Comparison of ENCODE assay signal across 9 cellular contexts in the genomic region with DNA sequence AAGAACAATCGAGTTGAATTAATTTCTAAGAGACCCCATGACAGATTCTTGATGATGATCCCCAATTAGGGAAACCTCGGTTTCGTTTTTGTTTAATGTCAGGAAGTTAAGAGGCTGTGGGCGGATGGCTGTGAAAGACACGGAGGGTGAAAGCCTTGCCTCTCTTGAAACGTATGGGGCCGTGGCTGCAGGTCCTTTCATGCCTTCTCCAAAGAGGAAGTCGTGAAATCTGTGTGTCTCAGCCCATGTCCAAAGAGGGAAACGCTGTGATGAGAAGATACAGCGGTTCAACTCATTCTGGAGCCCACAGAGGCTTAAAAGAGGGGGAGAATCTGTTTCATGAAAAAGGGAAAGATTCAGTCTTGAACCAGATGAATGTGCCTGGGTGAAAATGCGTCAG. TPM values are rescaled to one million over a fixed set of nuclear protein-coding genes. Genes with fewer than 3 reads are reported as not detected.
DNase-seq lines count a peak whose midpoint lies in the region; ATAC-seq and TF ChIP-seq lines count a peak whose summit lies in the region.
"Had no signal": no experiment of that assay in that cellular context is flagged by ENCODE, and none has a peak within 500 bp of the region (broad histone marks: within the 10 kb centered on the region; RNA-seq: fewer than 3 reads in every experiment).

No MANE protein-coding gene starts in this region.

- peak overlapping the region; percentile 97 to 98 (median 97) for H3K27ac Mint-ChIP-seq in CD4-positive, CD25-positive, alpha-beta regulatory T cell
- peak overlapping the region; percentile 95 for H3K27ac Mint-ChIP-seq in T-helper 2 cell treated with Interferon-gamma antibody and Interleukin-4, amounts not matched to agents 5 μg/mL and 100 μg/mL, for 36 hours
- peak overlapping the region; percentile 97 to 100 for H3K27ac Mint-ChIP-seq in effector memory CD8-positive, alpha-beta T cell

- in situ Hi-C loops in brain microvascular endothelial cell (cut with HindIII; ENCODE audit: low pct_ligation_motif_present, low sequenced_read_pairs) = no loop called here

- no peak for TF ChIP-seq CTCF in thoracic aorta (IDR thresholded peaks at IDR 0.05)
- TF ChIP-seq CTCF in brain microvascular endothelial cell (IDR thresholded peaks at IDR 0.05; ENCODE audit: low read depth, low read length, missing control alignments) = no peak

- H3K27me3 Mint-ChIP-seq in CD4-positive, CD25-positive, alpha-beta regulatory T cell = no peaks in the 10 kb centered on the region
- H3K27me3 Mint-ChIP-seq in T-helper 2 cell treated with Interferon-gamma antibody and Interleukin-4, amounts not matched to agents 5 μg/mL and 100 μg/mL, for 36 hours (ENCODE audit: low read depth) = no peaks in the 10 kb centered on the region
- no peaks in the 10 kb centered on the region for H3K27me3 Mint-ChIP-seq in effector memory CD8-positive, alpha-beta T cell

- no peaks in the 10 kb centered on the region for H3K36me3 Mint-ChIP-seq in CD4-positive, CD25-positive, alpha-beta regulatory T cell
- H3K36me3 Mint-ChIP-seq in T-helper 2 cell treated with Interferon-gamma antibody and Interleukin-4, amounts not matched to agents 5 μg/mL and 100 μg/mL, for 36 hours (ENCODE audit: low read depth) = peaks cover 5% of the 10 kb centered on the region
- H3K36me3 Mint-ChIP-seq in effector memory CD8-positive, alpha-beta T cell (ENCODE audit: insufficient read depth) = peaks cover 7% of the 10 kb centered on the region

- peak; percentile 7 to 75 (median 47) for DNase-seq in CD4-positive, CD25-positive, alpha-beta regulatory T cell
- DNase-seq in T-helper 2 cell treated with Interferon-gamma antibody and Interleukin-4, amounts not matched to agents 5 μg/mL and 100 μg/mL, for 36 hours (ENCODE audit: low spot score) = peak; percentile 38
- DNase-seq in effector memory CD8-positive, alpha-beta T cell = peak in 2 of 3 experiments; percentile 28 to 46
- DNase-seq in thoracic aorta (ENCODE audit: low spot score) = no peak
- DNase-seq in islet precursor cell = no peak
- no peak for DNase-seq in brain microvascular endothelial cell

- peaks cover 25 to 59% (median 42%) of the 10 kb centered on the region in 4 donors for H3K4me1 Mint-ChIP-seq in CD4-positive, CD25-positive, alpha-beta regulatory T cell
- peaks cover 46% of the 10 kb centered on the region for H3K4me1 Mint-ChIP-seq in T-helper 2 cell treated with Interferon-gamma antibody and Interleukin-4, amounts not matched to agents 5 μg/mL and 100 μg/mL, for 36 hours (ENCODE audit: low read depth)
- peaks cover 46 to 47% of the 10 kb centered on the region in 2 donors for H3K4me1 Mint-ChIP-seq in effector memory CD8-positive, alpha-beta T cell (ENCODE audit: low read depth in 2 of 2)

- H3K9me3 Mint-ChIP-seq in CD4-positive, CD25-positive, alpha-beta regulatory T cell = peaks cover 0 to 2% (median 0%) of the 10 kb centered on the region in 7 donors
- H3K9me3 Mint-ChIP-seq in T-helper 2 cell treated with Interferon-gamma antibody and Interleukin-4, amounts not matched to agents 5 μg/mL and 100 μg/mL, for 36 hours = no peaks in the 10 kb centered on the region
- no peaks in the 10 kb centered on the region for H3K9me3 Mint-ChIP-seq in effector memory CD8-positive, alpha-beta T cell

- H3K4me3 Mint-ChIP-seq in CD4-positive, CD25-positive, alpha-beta regulatory T cell = peak overlapping the region; percentile 61 to 92 (median 83)
- peak overlapping the region; percentile 82 for H3K4me3 Mint-ChIP-seq in T-helper 2 cell treated with Interferon-gamma antibody and Interleukin-4, amounts not matched to agents 5 μg/mL and 100 μg/mL, for 36 hours
- peak overlapping the region; percentile 84 to 87 for H3K4me3 Mint-ChIP-seq in effector memory CD8-positive, alpha-beta T cell

- peak; percentile 52 to 59 for ATAC-seq in CD4-positive, CD25-positive, alpha-beta regulatory T cell (ENCODE audit: low read depth in 2 of 2)
- ATAC-seq in HG02642 (IDR thresholded peaks at IDR 0.05; ENCODE audit: poor library complexity, unreplicated experiment) (peak; percentile 53), thoracic aorta (ENCODE audit: insufficient number of reproducible peaks, low FRiP score, low read depth) (no peak), HG03457 (IDR thresholded peaks at IDR 0.05; ENCODE audit: unreplicated experiment) (no peak)
- peak; percentile 64 for ATAC-seq in effector memory CD8-positive, alpha-beta T cell (replicated peaks)

- H3K27me3 ChIP-seq in CD4-positive, CD25-positive, alpha-beta regulatory T cell (ENCODE audit: control insufficient read depth, insufficient read depth, low read length) = no peaks in the 10 kb centered on the region
- H3K27me3 ChIP-seq in thoracic aorta (replicated peaks; ENCODE audit: insufficient read depth) = no peaks in the 10 kb centered on the region
- no peaks in the 10 kb centered on the region for H3K27me3 ChIP-seq in brain microvascular endothelial cell (replicated peaks)
- H3K27me3 ChIP-seq: SJSA1 had no signal

- H3K4me1 ChIP-seq in CD4-positive, CD25-positive, alpha-beta regulatory T cell (ENCODE audit: control insufficient read depth, insufficient read depth, low read length, poor library complexity, severe bottlenecking) = peaks cover 57% of the 10 kb centered on the region
- no peaks in the 10 kb centered on the region for H3K4me1 ChIP-seq in thoracic aorta (ENCODE audit: control insufficient read depth in 1 of 2, low read depth in 2 of 2)
- H3K4me1 ChIP-seq: SJSA1 had no signal

- no peaks in the 10 kb centered on the region for H3K9me3 ChIP-seq in CD4-positive, CD25-positive, alpha-beta regulatory T cell (ENCODE audit: control insufficient read depth in 2 of 2, low read length in 2 of 2)
- H3K9me3 ChIP-seq in thoracic aorta = no peaks in the 10 kb centered on the region
- H3K9me3 ChIP-seq: SJSA1 had no signal

- peak overlapping the region; percentile 81 for H3K4me3 ChIP-seq in CD4-positive, CD25-positive, alpha-beta regulatory T cell (ENCODE audit: low read depth, low read length)
- H3K4me3 ChIP-seq in thoracic aorta = peak overlapping the region; percentile 55
- H3K4me3 ChIP-seq in brain microvascular endothelial cell (ENCODE audit: low read depth, low read length) = no peak overlapping the region
- H3K4me3 ChIP-seq: SJSA1 had no signal

- no peaks in the 10 kb centered on the region for H3K36me3 ChIP-seq in CD4-positive, CD25-positive, alpha-beta regulatory T cell (ENCODE audit: control insufficient read depth, insufficient read depth, low read length)
- H3K36me3 ChIP-seq in thoracic aorta (no peaks in the 10 kb centered on the region), brain microvascular endothelial cell (replicated peaks) (no peaks in the 10 kb centered on the region)
- H3K36me3 ChIP-seq: SJSA1 had no signal

- peak overlapping the region; percentile 84 for H3K27ac ChIP-seq in CD4-positive, CD25-positive, alpha-beta regulatory T cell (ENCODE audit: insufficient read depth, low read length, poor library complexity, severe bottlenecking)
- peak overlapping the region in 1 of 2 donors; percentile 34 for H3K27ac ChIP-seq in thoracic aorta
- no peak overlapping the region for H3K27ac ChIP-seq in brain microvascular endothelial cell
- H3K27ac ChIP-seq: SJSA1 had no signal

RNA-seq across cellular contexts. Expression of gene CARD11, which starts 51.4 kb away (rescaled TPM):
- total RNA-seq in CD4-positive, CD25-positive, alpha-beta regulatory T cell = 118 TPM
- polyA plus RNA-seq in CD4-positive, CD25-positive, alpha-beta regulatory T cell = 10 to 100 TPM in 2 of 4 donors, 1 to 10 TPM in 2; 7.1 to 11.6 (median 10.0) TPM
- 1 to 10 TPM; 3.7 to 4.4 TPM for total RNA-seq in thoracic aorta

Comparison
In these comparisons a context has a peak if more than half of its experiments do, and no peak if none do; other contexts are left out.
1. ATAC-seq: peak in CD4-positive, CD25-positive, alpha-beta regulatory T cell (2 of 2), HG02642 (single experiment) and effector memory CD8-positive, alpha-beta T cell (single experiment); none in thoracic aorta (single experiment) and HG03457 (single experiment).
2. DNase-seq: peak in CD4-positive, CD25-positive, alpha-beta regulatory T cell (3 of 3), T-helper 2 cell treated with Interferon-gamma antibody and Interleukin-4, amounts not matched to agents 5 μg/mL and 100 μg/mL, for 36 hours (single experiment) and effector memory CD8-positive, alpha-beta T cell (2 of 3); none in thoracic aorta (single experiment), islet precursor cell (single experiment) and brain microvascular endothelial cell (single experiment).
3. RNA of gene CARD11, which starts 51.4 kb away (total RNA-seq): 118 TPM in CD4-positive, CD25-positive, alpha-beta regulatory T cell (single experiment); 3.7 to 4.4 TPM in thoracic aorta; every median in the first group is over 10 times any median in the second.
4. Peak in every context shown above with its lines, with median percentiles within 50 percentile points of each other: H3K27ac Mint-ChIP-seq and H3K4me3 Mint-ChIP-seq.